14 cellular contexts compared by ENCODE assay signal in the genomic region with DNA sequence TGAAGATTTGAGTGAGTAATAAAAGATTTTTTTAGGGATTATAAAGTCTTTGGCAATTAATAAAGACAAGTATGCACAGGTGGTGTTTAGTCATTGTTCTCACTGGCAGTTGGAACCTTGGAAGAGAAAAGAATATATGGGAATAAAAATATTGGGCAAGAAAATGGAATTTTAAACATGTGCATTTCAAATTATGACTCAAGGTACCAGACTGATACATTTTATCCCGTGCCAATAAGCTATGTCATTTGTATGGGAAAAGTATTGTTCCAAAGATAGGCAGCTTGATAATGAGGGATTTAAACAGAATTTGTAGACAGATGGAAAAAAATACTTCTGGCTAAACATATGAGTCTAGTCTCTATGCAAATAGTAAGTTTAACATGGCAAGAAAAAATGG.
DNase-seq lines count a peak whose midpoint lies in the region; ATAC-seq and TF ChIP-seq lines count a peak whose summit lies in the region.
"Had no signal": no experiment of that assay in that cellular context is flagged by ENCODE, and none has a peak within 500 bp of the region (broad histone marks: within the 10 kb centered on the region; RNA-seq: fewer than 3 reads in every experiment).

No MANE protein-coding gene starts in this region.

- CTCF ChIA-PET in CD4-positive, alpha-beta memory T cell (lab: Charles Lee; ENCODE audit: partially characterized antibody): interaction anchor here (1.0 kb wide), 1 partner anchor 169 kb away, joined by 3 read pairs; the partner anchor contains the start of gene UFM1

- no peaks in the 10 kb centered on the region for H3K27me3 Mint-ChIP-seq in CD4-positive, alpha-beta memory T cell
- H3K27me3 Mint-ChIP-seq in activated naive CD8-positive, alpha-beta T cell treated with anti-CD3 and anti-CD28 coated beads, Interleukin-2, amount 10 ng/mL, durations not matched to agents 7 days and 5 days: no peaks in the 10 kb centered on the region
- no peaks in the 10 kb centered on the region for H3K27me3 Mint-ChIP-seq in memory B cell

- intact Hi-C loops in CD4-positive, alpha-beta memory T cell (cut with micrococcal nuclease): no loop called here
- intact Hi-C loops in left ventricle myocardium inferior (cut with micrococcal nuclease): no loop called here

- peak overlapping the region in 3 of 7 donors; percentile 5 to 79 (median 72) for H3K27ac Mint-ChIP-seq in CD4-positive, alpha-beta memory T cell
- peak overlapping the region; percentile 74 for H3K27ac Mint-ChIP-seq in activated naive CD8-positive, alpha-beta T cell treated with anti-CD3 and anti-CD28 coated beads, Interleukin-2, amount 10 ng/mL, durations not matched to agents 7 days and 5 days
- peak overlapping the region; percentile 4 for H3K27ac Mint-ChIP-seq in memory B cell

- DNase-seq in CD4-positive, alpha-beta memory T cell: no peak
- no peak for DNase-seq in activated naive CD8-positive, alpha-beta T cell treated with anti-CD3 and anti-CD28 coated beads, Interleukin-2, amount 10 ng/mL, durations not matched to agents 7 days and 5 days
- no peak for DNase-seq in memory B cell (ENCODE audit: low spot score in 2 of 2)
- no peak for DNase-seq in inferior parietal cortex (ENCODE audit: extremely low spot score)
- no peak for DNase-seq in pons (ENCODE audit: low spot score)
- no peak for DNase-seq in activated gamma-delta T cell treated with Interleukin-2 at 50 U/mL for 16 hours
- no peak for DNase-seq in left ventricle myocardium inferior
- DNase-seq: MG63; NCI-H345; posterior cingulate gyrus; RPMI8226; stimulated activated CD4-positive, alpha-beta T cell treated with anti-CD3 and anti-CD28 coated beads, Interleukin-2, amount 100 ng/mL, for 48 hours; WERI-Rb-1 had no signal

- H3K27ac ChIP-seq in CD4-positive, alpha-beta memory T cell (ENCODE audit: low read depth, low read length): no peak overlapping the region
- no peak overlapping the region for H3K27ac ChIP-seq in left ventricle myocardium inferior (replicated peaks)
- H3K27ac ChIP-seq: WERI-Rb-1 had no signal

- H3K4me3 ChIP-seq in CD4-positive, alpha-beta memory T cell (ENCODE audit: low read length in 2 of 2): no peak overlapping the region
- no peak overlapping the region for H3K4me3 ChIP-seq in left ventricle myocardium inferior
- H3K4me3 ChIP-seq: MG63 had no signal

- peak; percentile 3 for ATAC-seq in HG02798 (IDR thresholded peaks at IDR 0.05; ENCODE audit: poor library complexity, unreplicated experiment)
- no peak for ATAC-seq in activated naive CD8-positive, alpha-beta T cell treated with anti-CD3 and anti-CD28 coated beads, Interleukin-2, amount 10 ng/mL, durations not matched to agents 7 days and 5 days (ENCODE audit: low read depth)
- ATAC-seq in memory B cell (ENCODE audit: low read depth): no peak

- POLR2A ChIA-PET in CD4-positive, alpha-beta memory T cell (lab: Charles Lee; ENCODE audit: partially characterized antibody): no interaction called here
- POLR2A ChIA-PET in activated naive CD8-positive, alpha-beta T cell treated with anti-CD3 and anti-CD28 coated beads, Interleukin-2, amount 10 ng/mL, durations not matched to agents 7 days and 5 days (lab: Charles Lee): no interaction called here

- no peaks in the 10 kb centered on the region for H3K36me3 ChIP-seq in CD4-positive, alpha-beta memory T cell (ENCODE audit: insufficient read depth, low read length)
- H3K36me3 ChIP-seq in left ventricle myocardium inferior: no peaks in the 10 kb centered on the region
- H3K36me3 ChIP-seq: MG63, WERI-Rb-1 had no signal

- TF ChIP-seq CTCF in left ventricle myocardium inferior (IDR thresholded peaks at IDR 0.05; ENCODE audit: borderline replicate concordance): no peak

- H3K27me3 ChIP-seq in CD4-positive, alpha-beta memory T cell (ENCODE audit: insufficient read depth, low read length): no peaks in the 10 kb centered on the region
- H3K27me3 ChIP-seq in left ventricle myocardium inferior (ENCODE audit: low read depth): no peaks in the 10 kb centered on the region
- H3K27me3 ChIP-seq: MG63 had no signal

- no peaks in the 10 kb centered on the region for H3K9me3 ChIP-seq in CD4-positive, alpha-beta memory T cell (ENCODE audit: control insufficient read depth in 1 of 2, low read length in 2 of 2)
- H3K9me3 ChIP-seq in left ventricle myocardium inferior (replicated peaks): no peaks in the 10 kb centered on the region
- H3K9me3 ChIP-seq: MG63 had no signal

- peak overlapping the region; percentile 47 to 86 (median 81) for H3K4me3 Mint-ChIP-seq in CD4-positive, alpha-beta memory T cell
- H3K4me3 Mint-ChIP-seq in activated naive CD8-positive, alpha-beta T cell treated with anti-CD3 and anti-CD28 coated beads, Interleukin-2, amount 10 ng/mL, durations not matched to agents 7 days and 5 days: peak overlapping the region; percentile 56
- peak overlapping the region; percentile 65 for H3K4me3 Mint-ChIP-seq in memory B cell

- peaks cover 0 to 3% (median 0%) of the 10 kb centered on the region in 8 donors for H3K9me3 Mint-ChIP-seq in CD4-positive, alpha-beta memory T cell
- H3K9me3 Mint-ChIP-seq in activated naive CD8-positive, alpha-beta T cell treated with anti-CD3 and anti-CD28 coated beads, Interleukin-2, amount 10 ng/mL, durations not matched to agents 7 days and 5 days: no peaks in the 10 kb centered on the region
- H3K9me3 Mint-ChIP-seq in memory B cell: peaks cover 1% of the 10 kb centered on the region

- no peaks in the 10 kb centered on the region for H3K36me3 Mint-ChIP-seq in CD4-positive, alpha-beta memory T cell
- peaks cover 2% of the 10 kb centered on the region for H3K36me3 Mint-ChIP-seq in activated naive CD8-positive, alpha-beta T cell treated with anti-CD3 and anti-CD28 coated beads, Interleukin-2, amount 10 ng/mL, durations not matched to agents 7 days and 5 days
- H3K36me3 Mint-ChIP-seq in memory B cell: no peaks in the 10 kb centered on the region

- peaks cover 14 to 27% (median 15%) of the 10 kb centered on the region in 4 donors for H3K4me1 Mint-ChIP-seq in CD4-positive, alpha-beta memory T cell
- peaks cover 9% of the 10 kb centered on the region for H3K4me1 Mint-ChIP-seq in activated naive CD8-positive, alpha-beta T cell treated with anti-CD3 and anti-CD28 coated beads, Interleukin-2, amount 10 ng/mL, durations not matched to agents 7 days and 5 days
- peaks cover 7% of the 10 kb centered on the region for H3K4me1 Mint-ChIP-seq in memory B cell

- H3K4me1 ChIP-seq in CD4-positive, alpha-beta memory T cell (ENCODE audit: insufficient read depth, low read length): no peaks in the 10 kb centered on the region
- H3K4me1 ChIP-seq in left ventricle myocardium inferior: no peaks in the 10 kb centered on the region
